In the genomic region with DNA sequence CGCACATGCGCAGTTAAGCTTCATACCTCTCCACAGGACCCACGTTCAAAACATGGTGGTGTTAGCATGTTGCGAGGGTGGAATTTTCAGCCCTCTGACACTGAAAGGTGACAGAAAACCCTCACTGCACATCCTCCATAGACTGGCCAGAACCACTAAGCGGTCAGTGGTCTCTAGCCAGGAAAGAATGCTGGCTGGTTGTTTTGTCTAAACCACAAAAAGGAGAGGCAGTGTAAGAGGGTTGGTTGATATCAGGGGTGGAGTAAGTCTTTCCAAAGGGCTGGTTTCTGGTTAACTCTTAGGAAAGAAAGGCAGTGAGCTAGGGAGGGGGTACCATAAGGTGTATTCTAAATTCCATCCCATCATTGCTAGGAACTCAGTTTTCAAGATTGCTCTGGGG, we compare ENCODE assay signal across 14 cellular contexts. TPM values are rescaled to one million over a fixed set of nuclear protein-coding genes. Genes with fewer than 3 reads are reported as not detected.
"Had no signal": no experiment of that assay in that cellular context is flagged by ENCODE, and none has a peak within 500 bp of the region (broad histone marks: within the 10 kb centered on the region; RNA-seq: fewer than 3 reads in every experiment).

No MANE protein-coding gene starts in this region.

- H3K27me3 ChIP-seq: colonic mucosa, esophagus muscularis mucosa, foreskin keratinocyte, upper lobe of right lung had no signal

- H3K4me3 ChIP-seq: colonic mucosa, esophagus muscularis mucosa, prostate gland, thoracic aorta, upper lobe of right lung had no signal

- H3K4me1 ChIP-seq: colonic mucosa, esophagus muscularis mucosa, foreskin keratinocyte, prostate gland, upper lobe of right lung had no signal

- H3K36me3 ChIP-seq: colonic mucosa, esophagus muscularis mucosa, prostate gland, thoracic aorta, upper lobe of right lung had no signal

- H3K27ac ChIP-seq: colonic mucosa, esophagus muscularis mucosa, foreskin keratinocyte, prostate gland, thoracic aorta, upper lobe of right lung had no signal

- DNase-seq: activated CD4-positive, alpha-beta T cell treated with anti-CD3 and anti-CD28 coated beads, Interleukin-2, amount 10 ng/mL, durations not matched to agents 24 days and 14 days; aorta; caudate nucleus; colonic mucosa; foreskin keratinocyte; stimulated activated CD4-positive, alpha-beta T cell treated with anti-CD3 and anti-CD28 coated beads, Interleukin-1b, Interleukin-23, amount 100 ng/mL, for 48 hours; T-helper 17 cell; upper lobe of right lung had no signal

- H3K9me3 ChIP-seq: colonic mucosa, esophagus muscularis mucosa, prostate gland, thoracic aorta, upper lobe of right lung had no signal

- ATAC-seq: foreskin keratinocyte, sciatic nerve, T-helper 17 cell, upper lobe of right lung had no signal

RNA-seq across cellular contexts. Expression of a gene that starts 58.3 kb away (rescaled TPM):
- total RNA-seq: activated CD4-positive, alpha-beta T cell treated with anti-CD3 and anti-CD28 coated beads, Interleukin-2, amount 10 ng/mL, durations not matched to agents 24 days and 14 days; aorta; foreskin keratinocyte; lower leg skin; omental fat pad; prostate gland; sciatic nerve; T-helper 17 cell; upper lobe of right lung had no signal
- polyA plus RNA-seq: foreskin keratinocyte had no signal
